27 cellular contexts compared by ENCODE assay signal in genomic region chr4:83658806-83659205, GRCh38.
"Had no signal": no experiment of that assay in that cellular context is flagged by ENCODE, and none has a peak within 500 bp of the region (broad histone marks: within the 10 kb centered on the region; RNA-seq: fewer than 3 reads in every experiment).

No MANE protein-coding gene starts in this region.

- H3K27me3 ChIP-seq: body of pancreas, SJCRH30 had no signal

- H3K36me3 ChIP-seq: SJCRH30 had no signal

- H3K4me3 ChIP-seq: body of pancreas, SJCRH30 had no signal

- H3K36me3 Mint-ChIP-seq: activated naive CD8-positive, alpha-beta T cell treated with anti-CD3 and anti-CD28 coated beads, Interleukin-2, amount 10 ng/mL, durations not matched to agents 7 days and 5 days had no signal

- H3K4me3 Mint-ChIP-seq: activated CD8-positive, alpha-beta T cell treated with anti-CD3 and anti-CD28 coated beads for 36 hours; activated naive CD8-positive, alpha-beta T cell treated with anti-CD3 and anti-CD28 coated beads, Interleukin-2, amount 10 ng/mL, durations not matched to agents 7 days and 5 days; activated T-cell treated with anti-CD3 and anti-CD28 coated beads, Interleukin-2, amount 50 U/mL, for 72 hours had no signal

- H3K27ac ChIP-seq: body of pancreas, SJCRH30 had no signal

- H3K27ac Mint-ChIP-seq: activated CD8-positive, alpha-beta T cell treated with anti-CD3 and anti-CD28 coated beads for 36 hours; activated naive CD8-positive, alpha-beta T cell treated with anti-CD3 and anti-CD28 coated beads, Interleukin-2, amount 10 ng/mL, durations not matched to agents 7 days and 5 days; activated T-cell treated with anti-CD3 and anti-CD28 coated beads, Interleukin-2, amount 50 U/mL, for 72 hours; activated T-helper 2 cell treated with anti-CD3 and anti-CD28 coated beads, Interferon-gamma antibody, Interleukin-2, Interleukin-4, amounts not matched to agents 10 μg/mL and 5 μg/mL and 100 μg/mL, durations not matched to agents 14 hours and 24 hours and 36 hours had no signal

- H3K4me1 ChIP-seq: body of pancreas, SJCRH30 had no signal

- DNase-seq: activated CD4-positive, alpha-beta T cell treated with anti-CD3 and anti-CD28 coated beads for 4 hours; activated CD8-positive, alpha-beta memory T cell treated with anti-CD3 and anti-CD28 coated beads, Interleukin-2, amount 50 U/mL, for 4 hours; activated CD8-positive, alpha-beta T cell treated with anti-CD3 and anti-CD28 coated beads for 36 hours; activated naive CD4-positive, alpha-beta T cell treated with anti-CD3 and anti-CD28 coated beads, Interleukin-2, amount 50 U/mL, for 16 hours; activated naive CD8-positive, alpha-beta T cell treated with anti-CD3 and anti-CD28 coated beads, Interleukin-2, amount 10 ng/mL, durations not matched to agents 7 days and 5 days; activated T-cell treated with anti-CD3 and anti-CD28 coated beads, Interleukin-2, amount 50 U/mL, for 72 hours; aorta; body of pancreas; KG1; NCI-H1092 treated with DMSO at 0.1 percent for 48 hours; NCI-H1417 treated with DMSO at 0.1 percent for 48 hours; NCI-H1694; NCI-H2029; NCI-H2107; NCI-H345; NCI-H510A; NCI-H526 treated with DMSO at 0.1 percent for 48 hours; NK-92 treated with Interleukin-12 subunit alpha and Interleukin-12 subunit beta, amount 100 ng/mL, for 24 hours; OCI-M1; RPMI8226; SJCRH30; SW 1271 had no signal

- ATAC-seq: activated CD4-positive, CD25-positive, alpha-beta regulatory T cell treated with anti-CD3 and anti-CD28 coated beads, Interleukin-2, amount 50 U/mL, for 24 hours; activated CD8-positive, alpha-beta T cell treated with anti-CD3 and anti-CD28 coated beads for 36 hours; activated T-cell treated with anti-CD3 and anti-CD28 coated beads, Interleukin-2, amount 50 U/mL, for 72 hours; body of pancreas; Panc1; Right ventricle myocardium inferior; SK-N-SH treated with all-trans-retinoic acid at 6 μM for 48 hours had no signal

- H3K9me3 Mint-ChIP-seq: activated CD8-positive, alpha-beta T cell treated with anti-CD3 and anti-CD28 coated beads for 36 hours; activated naive CD8-positive, alpha-beta T cell treated with anti-CD3 and anti-CD28 coated beads, Interleukin-2, amount 10 ng/mL, durations not matched to agents 7 days and 5 days; activated T-cell treated with anti-CD3 and anti-CD28 coated beads, Interleukin-2, amount 50 U/mL, for 72 hours; activated T-helper 2 cell treated with anti-CD3 and anti-CD28 coated beads, Interferon-gamma antibody, Interleukin-2, Interleukin-4, amounts not matched to agents 10 μg/mL and 5 μg/mL and 100 μg/mL, durations not matched to agents 14 hours and 24 hours and 36 hours had no signal
